26 cellular contexts compared by ENCODE assay signal in the genomic region with DNA sequence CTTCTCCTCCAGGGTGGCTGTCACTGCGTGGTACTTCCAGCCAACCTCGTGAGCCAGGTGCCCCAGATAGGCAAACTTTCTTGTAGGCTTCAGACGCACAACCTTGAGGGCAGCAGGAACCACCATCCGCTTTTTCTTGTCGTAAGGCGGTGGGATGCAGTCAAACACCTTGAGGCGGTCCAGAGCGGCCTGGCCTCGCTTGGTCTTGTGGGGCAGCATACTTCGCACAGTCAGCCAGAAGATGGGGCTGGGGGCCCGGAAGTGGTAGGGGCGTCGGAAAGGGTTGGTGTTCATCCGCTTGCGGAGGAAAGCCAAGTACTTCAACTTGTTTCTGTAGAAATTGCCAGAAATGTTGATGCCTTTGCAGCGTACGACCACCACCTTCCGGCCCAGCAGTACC.
"Had no signal": no experiment of that assay in that cellular context is flagged by ENCODE, and none has a peak within 500 bp of the region (broad histone marks: within the 10 kb centered on the region; RNA-seq: fewer than 3 reads in every experiment).

No MANE protein-coding gene starts in this region.

- H3K27me3 Mint-ChIP-seq: naive thymus-derived CD4-positive, alpha-beta T cell; natural killer cell treated with Interleukin-12 subunit alpha and Interleukin-12 subunit beta and Interleukin-15 and Interleukin-18, amount 100 ng/mL, for 72 hours; stimulated activated naive B cell treated with anti-CD40 and anti-IgM and Interleukin-4, amounts not matched to agents 10 μg/mL and 1 μg/mL and 100 μg/mL, for 72 hours had no signal

- H3K27ac Mint-ChIP-seq: natural killer cell treated with Interleukin-12 subunit alpha and Interleukin-12 subunit beta and Interleukin-15 and Interleukin-18, amount 100 ng/mL, for 72 hours; stimulated activated naive B cell treated with anti-CD40 and anti-IgM and Interleukin-4, amounts not matched to agents 10 μg/mL and 1 μg/mL and 100 μg/mL, for 72 hours had no signal

- H3K9me3 ChIP-seq: left ventricle myocardium inferior, mucosa of descending colon, pancreas, prostate gland, stomach, testis, thyroid gland, transverse colon, upper lobe of right lung had no signal

- H3K9me3 Mint-ChIP-seq: natural killer cell treated with Interleukin-12 subunit alpha and Interleukin-12 subunit beta and Interleukin-15 and Interleukin-18, amount 100 ng/mL, for 72 hours had no signal

- H3K4me3 ChIP-seq: left ventricle myocardium inferior, lung, mucosa of descending colon, pancreas, prostate gland, skin epidermis, stomach, testis, thyroid gland, transverse colon, upper lobe of right lung had no signal

- DNase-seq: hippocampal formation; left ventricle myocardium inferior; mesendoderm; midbrain; mucosa of descending colon; naive thymus-derived CD4-positive, alpha-beta T cell; nucleus accumbens; retina; stimulated activated CD4-positive, alpha-beta T cell treated with anti-CD3 and anti-CD28 coated beads, Interleukin-12 subunit alpha, Interleukin-12 subunit beta, amount 100 ng/mL, for 4 hours; stimulated activated CD4-positive, alpha-beta T cell treated with anti-CD3 and anti-CD28 coated beads, Interleukin-15, amount 100 ng/mL, for 24 hours; stimulated activated CD4-positive, alpha-beta T cell treated with anti-CD3 and anti-CD28 coated beads, Interleukin-2, amount 100 ng/mL, for 24 hours; stimulated activated CD4-positive, alpha-beta T cell treated with anti-CD3 and anti-CD28 coated beads, Interleukin-4, amount 100 ng/mL, for 1 hour; stimulated activated naive B cell treated with anti-CD40 and anti-IgM and Interleukin-4, amounts not matched to agents 10 μg/mL and 1 μg/mL and 100 μg/mL, for 72 hours; stimulated activated naive CD8-positive, alpha-beta T cell treated with anti-CD3 and anti-CD28 coated beads, Interleukin-15, Interleukin-2, amounts not matched to agents 100 U/mL and 50 U/mL, for 24 hours; stomach; testis; thyroid gland; transverse colon; upper lobe of right lung had no signal

- ATAC-seq: mucosa of descending colon; naive thymus-derived CD4-positive, alpha-beta T cell; natural killer cell treated with Interleukin-12 subunit alpha and Interleukin-12 subunit beta and Interleukin-15 and Interleukin-18, amount 100 ng/mL, for 72 hours; pancreas; right cardiac atrium; sciatic nerve; stimulated activated naive B cell treated with anti-CD40 and anti-IgM and Interleukin-4, amounts not matched to agents 10 μg/mL and 1 μg/mL and 100 μg/mL, for 72 hours; stimulated activated naive CD8-positive, alpha-beta T cell treated with anti-CD3 and anti-CD28 coated beads, Interleukin-15, Interleukin-2, amounts not matched to agents 100 U/mL and 50 U/mL, for 24 hours; upper lobe of right lung had no signal

- H3K4me3 Mint-ChIP-seq: natural killer cell treated with Interleukin-12 subunit alpha and Interleukin-12 subunit beta and Interleukin-15 and Interleukin-18, amount 100 ng/mL, for 72 hours; stimulated activated naive B cell treated with anti-CD40 and anti-IgM and Interleukin-4, amounts not matched to agents 10 μg/mL and 1 μg/mL and 100 μg/mL, for 72 hours had no signal

- H3K4me1 ChIP-seq: prostate gland had no signal

- H3K27me3 ChIP-seq: pancreas, stomach, testis, thyroid gland, transverse colon, upper lobe of right lung had no signal

- H3K27ac ChIP-seq: left ventricle myocardium inferior, pancreas, prostate gland, skin epidermis, stomach, testis, thyroid gland, transverse colon, upper lobe of right lung had no signal

- H3K36me3 Mint-ChIP-seq: natural killer cell treated with Interleukin-12 subunit alpha and Interleukin-12 subunit beta and Interleukin-15 and Interleukin-18, amount 100 ng/mL, for 72 hours had no signal

- H3K36me3 ChIP-seq: left ventricle myocardium inferior, pancreas, prostate gland, thyroid gland, transverse colon, upper lobe of right lung had no signal
